22 cellular contexts compared by ENCODE assay signal in genomic region chr15:95196176-95196915, GRCh38.
DNase-seq lines count a peak whose midpoint lies in the region; ATAC-seq, FAIRE-seq and TF ChIP-seq lines count a peak whose summit lies in the region.
"Had no signal": no experiment of that assay in that cellular context is flagged by ENCODE, and none has a peak within 500 bp of the region (broad histone marks: within the 10 kb centered on the region; RNA-seq: fewer than 3 reads in every experiment).

No MANE protein-coding gene starts in this region.

- no peaks in the 10 kb centered on the region for H3K27me3 ChIP-seq in Caco-2 (replicated peaks; ENCODE audit: control insufficient read depth, insufficient read depth, low read length)
- no peaks in the 10 kb centered on the region for H3K27me3 ChIP-seq in H1 (replicated peaks in 1 of 4; ENCODE audit: control insufficient read depth in 3 of 4, extremely low read depth in 1 of 4, insufficient read depth in 3 of 4, low read length in 3 of 4)
- H3K27me3 ChIP-seq in neuron (ENCODE audit: insufficient read depth, low read length) = no peaks in the 10 kb centered on the region
- H3K27me3 ChIP-seq in stomach = no peaks in the 10 kb centered on the region

- intact Hi-C loops in Caco-2 (cut with micrococcal nuclease; ENCODE audit: unreplicated experiment) (no loop called here), stomach (cut with DNase I; ENCODE audit: low total_unique reads) (no loop called here)

- no peak overlapping the region for H2BK120ac ChIP-seq in H1 (replicated peaks; ENCODE audit: low read depth, low read length)

- CTCF ChIA-PET in Caco-2 (lab: Charles Lee) (no interaction called here), H1 (lab: Charles Lee; ENCODE audit: partially characterized antibody) (no interaction called here)

- no peaks in the 10 kb centered on the region for H4K20me1 ChIP-seq in H1 (replicated peaks in 1 of 2; ENCODE audit: control insufficient read depth in 1 of 2, insufficient read depth in 2 of 2, low read length in 2 of 2)

- no peak overlapping the region for H2BK12ac ChIP-seq in H1 (ENCODE audit: low read depth, low read length)

- no TSS peak for BruUV-seq in Caco-2 (replicated peaks; lab: Mats Ljungman, UMichigan)

- no peaks in the 10 kb centered on the region for H3K4me1 Mint-ChIP-seq in Caco-2 (ENCODE audit: low read depth, unreplicated experiment)
- H3K4me1 Mint-ChIP-seq: activated B cell treated with CpG ODN at 0.5 μM for 24 hours; activated naive CD8-positive, alpha-beta T cell treated with anti-CD3 and anti-CD28 coated beads for 36 hours; IgD-negative memory B cell had no signal

- H2BK5ac ChIP-seq in H1 (ENCODE audit: low read depth, low read length) = no peak overlapping the region

- H3K9me3 ChIP-seq in Caco-2 (no peaks in the 10 kb centered on the region), H1 (ENCODE audit: insufficient read depth in 2 of 2, low read depth in 1 of 2, low read length in 1 of 2) (0 out of 4 replicates have a peak, but pooled peaks cover 0 to 2% of the 10 kb centered on the region in 2 experiments), neuron (ENCODE audit: low read length) (no peaks in the 10 kb centered on the region), stomach (peaks cover 0 to 17% (median 10%) of the 10 kb centered on the region in 4 donors)
- H3K9me3 ChIP-seq: prostate gland had no signal

- no peak overlapping the region for H4K5ac ChIP-seq in H1 (ENCODE audit: insufficient read length, low read depth, low read length)

- H3K4me1 ChIP-seq in Caco-2 = no peaks in the 10 kb centered on the region
- peaks cover 0 to 7% (median 2%) of the 10 kb centered on the region in 4 experiments; a peak in 3 of 7 replicates for H3K4me1 ChIP-seq in H1 (replicated peaks in 1 of 4; ENCODE audit: control insufficient read depth in 3 of 4, insufficient read depth in 4 of 4, low read length in 3 of 4)
- peaks cover 5% of the 10 kb centered on the region for H3K4me1 ChIP-seq in neuron (ENCODE audit: insufficient read depth, low read length)
- no peaks in the 10 kb centered on the region for H3K4me1 ChIP-seq in stomach
- H3K4me1 ChIP-seq: prostate gland had no signal

- H3K79me1 ChIP-seq in H1 (ENCODE audit: low read depth, low read length) = no peaks in the 10 kb centered on the region

- H3K23ac ChIP-seq in H1 (ENCODE audit: insufficient read length) = no peak overlapping the region

- no peak for ATAC-seq in HG03432 (IDR thresholded peaks at IDR 0.05; ENCODE audit: unreplicated experiment)
- ATAC-seq in GM21737 (IDR thresholded peaks at IDR 0.05; ENCODE audit: unreplicated experiment) = no peak

- H3K9ac ChIP-seq in H1 (replicated peaks in 1 of 4; ENCODE audit: extremely low read depth in 1 of 4, low read depth in 3 of 4, low read length in 3 of 4) = no peak overlapping the region
- H3K9ac ChIP-seq: GM23248 had no signal

- no peaks in the 10 kb centered on the region for H3K79me2 ChIP-seq in H1 (ENCODE audit: control insufficient read depth in 1 of 2, insufficient read depth in 2 of 2, low read length in 2 of 2)

- H2AK5ac ChIP-seq in H1 (ENCODE audit: low read depth, low read length) = no peak overlapping the region

- no peak for TF ChIP-seq RAD21 in H1 (IDR thresholded peaks at IDR 0.05 in 1 of 2, conservative IDR thresholded peaks at IDR 0.05 in 1 of 2; ENCODE audit: low read depth in 2 of 2, low read length in 2 of 2)

- peaks cover 22% of the 10 kb centered on the region for H3K9me3 Mint-ChIP-seq in Caco-2 (ENCODE audit: unreplicated experiment)

- TF ChIP-seq EP300 in H1 (IDR thresholded peaks at IDR 0.05; ENCODE audit: borderline replicate concordance in 1 of 2, low read depth in 2 of 2, low read length in 2 of 2) (no peak), stomach (IDR thresholded peaks at IDR 0.05) (no peak)

- H3K18ac ChIP-seq in H1 (ENCODE audit: extremely low read depth, low read length) = no peak overlapping the region

- H3K23me2 ChIP-seq in H1 (ENCODE audit: low read depth, low read length) = no peaks in the 10 kb centered on the region

- H3K4me3 Mint-ChIP-seq in Caco-2 (ENCODE audit: unreplicated experiment) = peak overlapping the region; percentile 33
- H3K4me3 Mint-ChIP-seq: activated B cell treated with CpG ODN at 0.5 μM for 24 hours; activated naive CD8-positive, alpha-beta T cell treated with anti-CD3 and anti-CD28 coated beads for 36 hours; IgD-negative memory B cell had no signal

- TF ChIP-seq CTCF in Caco-2 (IDR thresholded peaks at IDR 0.05; ENCODE audit: insufficient read depth in 1 of 2, low read depth in 1 of 2, low read length in 1 of 2, severe bottlenecking in 1 of 2, unreplicated experiment in 1 of 2) = no peak
- TF ChIP-seq CTCF in H1 (IDR thresholded peaks at IDR 0.05; ENCODE audit: control extremely low read depth in 1 of 3, insufficient read depth in 1 of 3, low read depth in 1 of 3, low read length in 3 of 3) = no peak
- TF ChIP-seq CTCF in stomach (IDR thresholded peaks at IDR 0.05) = no peak

- H4K8ac ChIP-seq in H1 (ENCODE audit: extremely low read depth, insufficient read depth, low read length) = no peak overlapping the region

- H2BK20ac ChIP-seq in H1 (ENCODE audit: low read length) = no peak overlapping the region

- H3K14ac ChIP-seq in H1 (ENCODE audit: insufficient read length) = no peak overlapping the region

- H3K27ac ChIP-seq in H1 (ENCODE audit: low read depth, low read length) (no peak overlapping the region), stomach (no peak overlapping the region)
- H3K27ac ChIP-seq: dorsolateral prefrontal cortex, GM23248, prostate gland had no signal

- H2AFZ ChIP-seq in H1 (ENCODE audit: low read length) = peak overlapping the region; percentile 78; the same call in 1 of the 2 replicates
- H2AFZ ChIP-seq in neuron (ENCODE audit: low read depth, low read length) = peak overlapping the region; percentile 6
- H2AFZ ChIP-seq: GM23248 had no signal

- no peak overlapping the region for H3K4me3 ChIP-seq in Caco-2 (ENCODE audit: low read depth, low read length)
- H3K4me3 ChIP-seq in H1 (ENCODE audit: extremely low read depth in 1 of 4, insufficient read depth in 2 of 4, low read depth in 3 of 4, low read length in 4 of 4) = no peak overlapping the region
- no peak overlapping the region for H3K4me3 ChIP-seq in neuron (ENCODE audit: low read length)
- peak overlapping the region in 1 of 4 donors; percentile 30 for H3K4me3 ChIP-seq in stomach
- H3K4me3 ChIP-seq: dorsolateral prefrontal cortex, GM23248 had no signal

- no peak overlapping the region for H3K4ac ChIP-seq in H1 (replicated peaks; ENCODE audit: insufficient read length, low read depth, low read length)

- no peaks in the 10 kb centered on the region for H3K36me3 ChIP-seq in Caco-2 (ENCODE audit: control insufficient read depth, insufficient read depth, low read length)
- H3K36me3 ChIP-seq in H1 (ENCODE audit: control insufficient read depth in 2 of 4, insufficient read depth in 4 of 4, low read length in 3 of 4) = no peaks in the 10 kb centered on the region
- H3K36me3 ChIP-seq in neuron (ENCODE audit: insufficient read depth, low read length) = no peaks in the 10 kb centered on the region
- no peaks in the 10 kb centered on the region for H3K36me3 ChIP-seq in stomach
- H3K36me3 ChIP-seq: prostate gland had no signal

- peaks cover 5% of the 10 kb centered on the region for H3K27me3 Mint-ChIP-seq in Caco-2 (ENCODE audit: insufficient read depth, unreplicated experiment)
- H3K27me3 Mint-ChIP-seq: activated B cell treated with CpG ODN at 0.5 μM for 24 hours, IgD-negative memory B cell had no signal

- peak overlapping the region in 1 of 2 experiments; percentile 5; a peak in 1 of 4 replicates for H3K4me2 ChIP-seq in H1 (ENCODE audit: insufficient read depth in 1 of 2, low read depth in 2 of 2, low read length in 2 of 2)

- no peak for FAIRE-seq in H1 (lab: Jason Lieb, UNC)

- no peak for TF ChIP-seq POLR2A in H1 (IDR thresholded peaks at IDR 0.05; ENCODE audit: control extremely low read depth in 1 of 2, low read depth in 2 of 2, low read length in 2 of 2)
- no peak for TF ChIP-seq POLR2A in stomach (IDR thresholded peaks at IDR 0.05)

- H4K91ac ChIP-seq in H1 (replicated peaks; ENCODE audit: insufficient read length, low read length) = no peak overlapping the region

- H3K27ac Mint-ChIP-seq in Caco-2 (ENCODE audit: unreplicated experiment) = no peak overlapping the region
- H3K27ac Mint-ChIP-seq: activated B cell treated with CpG ODN at 0.5 μM for 24 hours; activated naive CD8-positive, alpha-beta T cell treated with anti-CD3 and anti-CD28 coated beads for 36 hours; IgD-negative memory B cell had no signal

- 74% methylated on average over 17 of the region's 17 CpGs; no CpG with 5 or more reads in 1 of the 2 experiments for WGBS in H1 (ENCODE audit: extremely low coverage in 1 of 2, insufficient coverage in 1 of 2, insufficient read length in 1 of 2, insufficient replicate concordance in 2 of 2, low coverage in 1 of 2, low lambda C conversion rate in 2 of 2, missing lambda C conversion rate in 1 of 2), 2 experiments
- WGBS in stomach, 5 donors = 29 to 51% (median 34%) methylated on average over 17 of the region's 17 CpGs

- no peak for DNase-seq in Caco-2
- peak; percentile 63 for DNase-seq in NCI-H526 treated with DMSO at 0.1 percent for 48 hours (lab: John Stamatoyannopoulos, UW)
- DNase-seq in H1 (ENCODE audit: low read depth in 1 of 2, low spot score in 2 of 2) = no peak
- DNase-seq in HuH-7.5 (ENCODE audit: low spot score) = no peak
- DNase-seq in stomach = no peak
- DNase-seq: ACHN; activated B cell treated with CpG ODN at 0.5 μM for 24 hours; activated CD8-positive, alpha-beta memory T cell treated with anti-CD3 and anti-CD28 coated beads for 24 hours; activated naive CD8-positive, alpha-beta T cell treated with anti-CD3 and anti-CD28 coated beads for 36 hours; DMS53; dorsolateral prefrontal cortex; GM23248; MV-4-11; NCI-H187; NCI-H446; Right ventricle myocardium superior; T-helper 2 cell had no signal

- H2BK15ac ChIP-seq in H1 (ENCODE audit: low read length) = no peak overlapping the region

- no peak overlapping the region for H3K56ac ChIP-seq in H1 (replicated peaks; ENCODE audit: insufficient read length, low read depth, low read length)

- POLR2A ChIA-PET in Caco-2 (lab: Charles Lee) = no interaction called here
- POLR2A ChIA-PET in H1 (lab: Charles Lee; ENCODE audit: partially characterized antibody) = no interaction called here

- no peaks in the 10 kb centered on the region for H3K36me3 Mint-ChIP-seq in Caco-2 (ENCODE audit: insufficient read depth, unreplicated experiment)
- H3K36me3 Mint-ChIP-seq: activated naive CD8-positive, alpha-beta T cell treated with anti-CD3 and anti-CD28 coated beads for 36 hours; IgD-negative memory B cell had no signal

TF ChIP-seq in H1, 55 proteins besides CTCF, POLR2A, EP300 and RAD21:
- no peak for TF ChIP-seq NANOG (IDR thresholded peaks at IDR 0.05; ENCODE audit: insufficient read depth, low read depth, low read length, poor library complexity, severe bottlenecking)
- TF ChIP-seq GABPA (IDR thresholded peaks at IDR 0.05; ENCODE audit: borderline replicate concordance, insufficient read depth, low read length) = no peak
- no peak for TF ChIP-seq BCL11A (IDR thresholded peaks at IDR 0.05; ENCODE audit: low read depth in 2 of 2, low read length in 2 of 2)
